In genomic region chr2:27147935-27148334, GRCh38 we compare ENCODE assay signal across 14 cellular contexts. TPM values are rescaled to one million over a fixed set of nuclear protein-coding genes. Genes with fewer than 3 reads are reported as not detected.
DNase-seq lines count a peak whose midpoint lies in the region; ATAC-seq and TF ChIP-seq lines count a peak whose summit lies in the region.
"Had no signal": no experiment of that assay in that cellular context is flagged by ENCODE, and none has a peak within 500 bp of the region (broad histone marks: within the 10 kb centered on the region; RNA-seq: fewer than 3 reads in every experiment).

No MANE protein-coding gene starts in this region.

- no peaks in the 10 kb centered on the region for H3K9me3 ChIP-seq in BLaER1
- H3K9me3 ChIP-seq: Caco-2 had no signal

- H3K4me2 ChIP-seq in BLaER1: peak overlapping the region; percentile 45

- H3K27me3 Mint-ChIP-seq in WTC11 (ENCODE audit: low read depth): 0 out of 2 replicates have a peak, but pooled peaks cover 5% of the 10 kb centered on the region

- H3K27ac ChIP-seq in BLaER1: no peak overlapping the region
- H3K27ac ChIP-seq: C4-2B had no signal

- DNase-seq in GM10266 (ENCODE audit: extremely low spot score) (peak; percentile 5), WTC11 (ENCODE audit: low spot score) (no peak), posterior vena cava (ENCODE audit: low spot score) (peak; percentile 22), HUDEP-2 (lab: John Stamatoyannopoulos, UW; ENCODE audit: unreplicated experiment in 76 of 76) (no peak), NCI-H2227 (lab: John Stamatoyannopoulos, UW; ENCODE audit: unreplicated experiment) (no peak), NCI-H1105 (lab: John Stamatoyannopoulos, UW) (no peak)
- DNase-seq: CD4-positive, alpha-beta T cell; H9 had no signal

- no peaks in the 10 kb centered on the region for H3K9me3 Mint-ChIP-seq in WTC11
- H3K9me3 Mint-ChIP-seq: H9 had no signal

- H3K4me3 ChIP-seq in BLaER1: no peak overlapping the region

- no peaks in the 10 kb centered on the region for H4K20me1 ChIP-seq in BLaER1

- H3K27ac Mint-ChIP-seq in WTC11: no peak overlapping the region
- H3K27ac Mint-ChIP-seq: B cell; CD4-positive, alpha-beta T cell; H9 had no signal

- ATAC-seq in WTC11: no peak

- H3K36me3 Mint-ChIP-seq in WTC11: no peaks in the 10 kb centered on the region

- H3K36me3 ChIP-seq in BLaER1: no peaks in the 10 kb centered on the region

- H3K27me3 ChIP-seq in BLaER1: no peaks in the 10 kb centered on the region

- TF ChIP-seq CTCF in GM10266 (IDR thresholded peaks at IDR 0.05; ENCODE audit: control insufficient read depth, insufficient read depth, low read depth, missing control alignments) (no peak), WTC11 (IDR thresholded peaks at IDR 0.05) (no peak)

- no peak overlapping the region for H3K9ac ChIP-seq in BLaER1

- no peaks in the 10 kb centered on the region for H3K4me1 Mint-ChIP-seq in WTC11
- H3K4me1 Mint-ChIP-seq: B cell had no signal

- CTCF ChIA-PET in WTC11 (lab: Charles Lee): interaction anchor here (1.7 to 3.4 kb wide), 3 partner anchors 14 to 43 kb away, joined by 5 to 13 read pairs (median 6); partner anchors contain the start of gene PREB

- intact Hi-C loops in posterior vena cava (cut with DNase I): no loop called here

- POLR2A ChIA-PET in WTC11 (lab: Charles Lee): no interaction called here

- peaks cover 14% of the 10 kb centered on the region for H3K4me1 ChIP-seq in BLaER1
- H3K4me1 ChIP-seq: Caco-2 had no signal

- H3K4me3 Mint-ChIP-seq in WTC11: no peak overlapping the region
- H3K4me3 Mint-ChIP-seq: B cell; CD4-positive, alpha-beta T cell; H9 had no signal

TF ChIP-seq in WTC11, 78 proteins besides CTCF, POLR2A, EP300 and RAD21:
- TF ChIP-seq HMGXB4 (CRISPR knock-in tag; IDR thresholded peaks at IDR 0.05): no peak
- peak; percentile 40; the same call in 1 of the 2 replicates for TF ChIP-seq GABPB1 (CRISPR knock-in tag; IDR thresholded peaks at IDR 0.05)

RNA-seq across cellular contexts. Expression of gene TCF23, which starts 0.9 kb away (rescaled TPM):
- total RNA-seq in WTC11 (2021) (0.05 to 0.14 TPM (median 0.13 TPM) in 3 replicates), posterior vena cava (10 to 100 TPM in 1 of 2 donors, 1 to 10 TPM in 1; 5.0 to 10.7 TPM)
- total RNA-seq: A172; Caco-2; CD4-positive, alpha-beta T cell; H1; H9 had no signal

RNA-seq across cellular contexts. Expression of gene PRR30, which starts 8.7 kb away (rescaled TPM):
- total RNA-seq in WTC11 (2021): not detected in 3 replicates
- total RNA-seq in posterior vena cava: not detected
- total RNA-seq: A172; B cell; Caco-2; CD4-positive, alpha-beta T cell; H1; H9 had no signal

RNA-seq across cellular contexts. Expression of gene PREB, which starts 13.5 kb away (rescaled TPM):
- total RNA-seq in WTC11 (2021): 56.7 to 69.2 TPM (median 56.7 TPM) in 3 replicates
- total RNA-seq in posterior vena cava: 10 to 100 TPM; 90.7 to 92.3 TPM

RNA-seq across cellular contexts. Expression of gene ABHD1, which starts 24.3 kb away (rescaled TPM):
- total RNA-seq in WTC11 (2021) (0.31 to 0.62 TPM (median 0.53 TPM) in 3 replicates), posterior vena cava (under 1 TPM; 0.37 to 0.48 TPM)

RNA-seq across cellular contexts. Expression of gene CGREF1, which starts 29.0 kb away (rescaled TPM):
- 3.5 to 4.0 TPM (median 3.8 TPM) in 3 replicates for total RNA-seq in WTC11 (2021)
- 10 to 100 TPM; 25.8 to 27.8 TPM for total RNA-seq in posterior vena cava
- total RNA-seq: B cell; CD4-positive, alpha-beta T cell had no signal

Comparison
In these comparisons a context has a peak if more than half of its experiments do, and no peak if none do; other contexts are left out.
1. DNase-seq: peak in GM10266 (single experiment) and posterior vena cava (single experiment); none in WTC11 (single experiment), HUDEP-2 (0 of 76), NCI-H2227 (single experiment) and NCI-H1105 (single experiment).